ENCODE assay signal across 10 cellular contexts in genomic region chr12:54497883-54498282, GRCh38. TPM values are rescaled to one million over a fixed set of nuclear protein-coding genes. Genes with fewer than 3 reads are reported as not detected.
DNase-seq lines count a peak whose midpoint lies in the region; ATAC-seq and TF ChIP-seq lines count a peak whose summit lies in the region.
"Had no signal": no experiment of that assay in that cellular context is flagged by ENCODE, and none has a peak within 500 bp of the region (broad histone marks: within the 10 kb centered on the region; RNA-seq: fewer than 3 reads in every experiment).

No MANE protein-coding gene starts in this region.

- no peaks in the 10 kb centered on the region for H3K27me3 Mint-ChIP-seq in activated CD4-positive, alpha-beta T cell treated with anti-CD3 and anti-CD28 coated beads, Interleukin-2, amount 10 ng/mL, durations not matched to agents 24 days and 14 days
- no peaks in the 10 kb centered on the region for H3K27me3 Mint-ChIP-seq in stimulated activated naive CD8-positive, alpha-beta T cell treated with anti-CD3 and anti-CD28 coated beads, Interleukin-15, Interleukin-2, amounts not matched to agents 100 ng/mL and 50 ng/mL, for 24 hours

- peaks cover 27% of the 10 kb centered on the region for H3K36me3 Mint-ChIP-seq in activated CD4-positive, alpha-beta T cell treated with anti-CD3 and anti-CD28 coated beads, Interleukin-2, amount 10 ng/mL, durations not matched to agents 24 days and 14 days (ENCODE audit: low read depth)
- peaks cover 23% of the 10 kb centered on the region for H3K36me3 Mint-ChIP-seq in stimulated activated naive CD8-positive, alpha-beta T cell treated with anti-CD3 and anti-CD28 coated beads, Interleukin-15, Interleukin-2, amounts not matched to agents 100 ng/mL and 50 ng/mL, for 24 hours (ENCODE audit: low read depth)

- TF ChIP-seq CTCF in brain microvascular endothelial cell (IDR thresholded peaks at IDR 0.05; ENCODE audit: low read depth, low read length, missing control alignments) = no peak

- peak overlapping the region; percentile 93 for H3K4me3 Mint-ChIP-seq in activated CD4-positive, alpha-beta T cell treated with anti-CD3 and anti-CD28 coated beads, Interleukin-2, amount 10 ng/mL, durations not matched to agents 24 days and 14 days
- H3K4me3 Mint-ChIP-seq in stimulated activated naive CD8-positive, alpha-beta T cell treated with anti-CD3 and anti-CD28 coated beads, Interleukin-15, Interleukin-2, amounts not matched to agents 100 ng/mL and 50 ng/mL, for 24 hours = peak overlapping the region; percentile 98

- peak; percentile 13 for ATAC-seq in HG03439 (IDR thresholded peaks at IDR 0.05; ENCODE audit: unreplicated experiment)

- intact Hi-C loops in activated CD4-positive, alpha-beta T cell treated with anti-CD3 and anti-CD28 coated beads, Interleukin-2, amount 10 ng/mL, durations not matched to agents 24 days and 14 days (cut with micrococcal nuclease) = loop anchor here (1.0 kb wide), 2 partner anchors 24 to 218 kb away; partner anchors contain the start of genes CBX5 and HNRNPA1

- H3K4me3 ChIP-seq in brain microvascular endothelial cell (ENCODE audit: low read depth, low read length) = no peak overlapping the region

- no peaks in the 10 kb centered on the region for H3K9me3 Mint-ChIP-seq in activated CD4-positive, alpha-beta T cell treated with anti-CD3 and anti-CD28 coated beads, Interleukin-2, amount 10 ng/mL, durations not matched to agents 24 days and 14 days
- no peaks in the 10 kb centered on the region for H3K9me3 Mint-ChIP-seq in stimulated activated naive CD8-positive, alpha-beta T cell treated with anti-CD3 and anti-CD28 coated beads, Interleukin-15, Interleukin-2, amounts not matched to agents 100 ng/mL and 50 ng/mL, for 24 hours

- no peaks in the 10 kb centered on the region for H3K27me3 ChIP-seq in brain microvascular endothelial cell (replicated peaks)

- no peaks in the 10 kb centered on the region for H3K36me3 ChIP-seq in brain microvascular endothelial cell (replicated peaks)

- peak overlapping the region; percentile 58 for H3K27ac ChIP-seq in caudate nucleus (ENCODE audit: low read depth, low read length)
- no peak overlapping the region for H3K27ac ChIP-seq in brain microvascular endothelial cell

- peaks cover 34% of the 10 kb centered on the region for H3K4me1 Mint-ChIP-seq in activated CD4-positive, alpha-beta T cell treated with anti-CD3 and anti-CD28 coated beads, Interleukin-2, amount 10 ng/mL, durations not matched to agents 24 days and 14 days
- H3K4me1 Mint-ChIP-seq in stimulated activated naive CD8-positive, alpha-beta T cell treated with anti-CD3 and anti-CD28 coated beads, Interleukin-15, Interleukin-2, amounts not matched to agents 100 ng/mL and 50 ng/mL, for 24 hours (ENCODE audit: low read depth) = peaks cover 44% of the 10 kb centered on the region

- DNase-seq in activated CD4-positive, alpha-beta T cell treated with anti-CD3 and anti-CD28 coated beads, Interleukin-2, amount 10 ng/mL, durations not matched to agents 24 days and 14 days = no peak
- DNase-seq in activated CD4-positive, alpha-beta T cell treated with anti-CD3 and anti-CD28 coated beads, Interleukin-2, amount 50 U/mL, for 4 hours = no peak
- no peak for DNase-seq in caudate nucleus (lab: John Stamatoyannopoulos, UW)
- DNase-seq in NCI-H446 (lab: John Stamatoyannopoulos, UW) = no peak
- no peak for DNase-seq in C1 segment of cervical spinal cord (lab: John Stamatoyannopoulos, UW)
- DNase-seq in brain microvascular endothelial cell = no peak
- DNase-seq: NCI-H2029 had no signal

- peak overlapping the region; percentile 95 for H3K27ac Mint-ChIP-seq in activated CD4-positive, alpha-beta T cell treated with anti-CD3 and anti-CD28 coated beads, Interleukin-2, amount 10 ng/mL, durations not matched to agents 24 days and 14 days
- H3K27ac Mint-ChIP-seq in stimulated activated naive CD8-positive, alpha-beta T cell treated with anti-CD3 and anti-CD28 coated beads, Interleukin-15, Interleukin-2, amounts not matched to agents 100 ng/mL and 50 ng/mL, for 24 hours = peak overlapping the region; percentile 97

- in situ Hi-C loops in brain microvascular endothelial cell (cut with HindIII; ENCODE audit: low pct_ligation_motif_present, low sequenced_read_pairs) = no loop called here

RNA-seq across cellular contexts. Expression of gene NCKAP1L, which starts 0.3 kb away (rescaled TPM):
- total RNA-seq in activated CD4-positive, alpha-beta T cell treated with anti-CD3 and anti-CD28 coated beads, Interleukin-2, amount 10 ng/mL, durations not matched to agents 24 days and 14 days = 98.0 and 99.5 TPM in 2 replicates
- total RNA-seq: glomerular endothelial cell had no signal

RNA-seq across cellular contexts. Expression of gene GTSF1, which starts 24.5 kb away (rescaled TPM):
- 4.8 and 5.5 TPM in 2 replicates for total RNA-seq in activated CD4-positive, alpha-beta T cell treated with anti-CD3 and anti-CD28 coated beads, Interleukin-2, amount 10 ng/mL, durations not matched to agents 24 days and 14 days
- total RNA-seq: glomerular endothelial cell had no signal

RNA-seq across cellular contexts. Expression of gene PDE1B, which starts 51.5 kb away (rescaled TPM):
- 23.6 and 26.3 TPM in 2 replicates for total RNA-seq in activated CD4-positive, alpha-beta T cell treated with anti-CD3 and anti-CD28 coated beads, Interleukin-2, amount 10 ng/mL, durations not matched to agents 24 days and 14 days
- total RNA-seq: glomerular endothelial cell had no signal
